ENCODE assay signal across 7 cellular contexts in the genomic region with DNA sequence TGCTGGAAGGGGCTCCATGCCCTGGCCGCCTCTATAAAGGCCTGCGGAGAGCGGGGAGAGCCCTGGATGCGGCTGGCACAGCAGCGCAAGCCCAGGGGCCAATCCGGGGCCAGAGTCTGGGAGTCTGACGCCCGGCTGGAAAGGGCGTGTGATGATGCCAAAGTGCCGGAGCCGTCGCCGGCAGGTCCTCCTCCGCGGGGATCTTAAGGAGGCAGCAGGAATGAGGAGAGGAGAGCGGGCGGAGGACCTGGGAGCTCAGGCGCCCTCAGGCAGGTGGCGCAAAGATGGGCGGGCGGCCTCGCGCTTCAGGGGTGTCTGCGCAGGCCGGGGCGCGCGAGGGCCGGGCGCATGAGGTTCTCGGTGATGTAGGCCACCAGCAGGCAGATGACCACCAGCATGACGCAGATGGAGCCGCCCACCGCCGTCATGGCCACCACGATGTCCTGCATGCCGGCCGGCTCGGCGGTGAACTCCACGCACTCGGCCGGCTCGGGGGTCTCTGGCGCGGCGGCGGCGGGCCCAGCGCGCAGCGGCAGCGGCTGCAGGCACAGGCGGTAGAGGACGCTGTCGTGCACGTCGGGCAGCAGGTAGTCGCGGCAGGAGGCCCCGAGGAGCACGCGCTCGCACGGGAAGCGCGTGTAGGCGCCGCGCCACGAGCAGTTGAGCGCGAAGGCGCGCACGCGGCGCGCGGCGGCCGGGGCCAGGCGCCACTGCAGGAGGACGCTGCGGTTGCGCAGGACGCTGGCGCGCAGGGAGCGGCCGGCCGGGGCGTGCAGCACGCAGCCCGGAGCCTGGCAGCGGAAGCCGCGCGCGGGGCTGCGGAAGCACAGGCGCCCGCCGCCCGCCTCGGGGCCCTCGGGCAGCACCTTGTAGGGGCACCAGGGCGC. TPM values are rescaled to one million over a fixed set of nuclear protein-coding genes. Genes with fewer than 3 reads are reported as not detected.
A peak's percentile ranks its signal among the peaks of the same experiment; 100 is the strongest.
DNase-seq lines count a peak whose midpoint lies in the region; TF ChIP-seq lines count a peak whose summit lies in the region.

No MANE protein-coding gene starts in this region.

- peak; percentile 39 for TF ChIP-seq CTCF in type B pancreatic cell (conservative IDR thresholded peaks at IDR 0.05)

- H3K4me3 Mint-ChIP-seq in type B pancreatic cell = peak overlapping the region; percentile 87

- H3K27ac Mint-ChIP-seq in type B pancreatic cell = peak overlapping the region; percentile 55

- H3K4me1 Mint-ChIP-seq in type B pancreatic cell (ENCODE audit: unreplicated experiment) = no peaks in the 10 kb centered on the region

- H3K9me3 Mint-ChIP-seq in type B pancreatic cell = no peaks in the 10 kb centered on the region

- DNase-seq in GM03348 (ENCODE audit: low spot score) (peak; percentile 81), NCI-H446 (lab: John Stamatoyannopoulos, UW) (peak; percentile 25 to 62), astrocyte of the hippocampus (ENCODE audit: low read depth, low spot score) (peak; percentile 57), iris pigment epithelial cell (ENCODE audit: low read depth) (peak; percentile 47), type B pancreatic cell (ENCODE audit: extremely low spot score, unreplicated experiment) (no peak), GF-D8 (lab: John Stamatoyannopoulos, UW) (no peak), occipital lobe (lab: John Stamatoyannopoulos, UW) (no peak)

- peaks cover 35% of the 10 kb centered on the region for H3K27me3 Mint-ChIP-seq in type B pancreatic cell

- no peaks in the 10 kb centered on the region for H3K36me3 Mint-ChIP-seq in type B pancreatic cell

RNA-seq across cellular contexts. Expression of gene FNDC10, which starts 0.7 kb away (rescaled TPM):
- 8.9 and 9.3 TPM in 2 replicates for total RNA-seq in type B pancreatic cell (ENCODE audit: low replicate concordance)
- 2.7 TPM for total RNA-seq in occipital lobe

RNA-seq across cellular contexts. Expression of gene MIB2, which starts 16.0 kb away (rescaled TPM):
- total RNA-seq in type B pancreatic cell (ENCODE audit: low replicate concordance) (73.6 and 114 TPM in 2 replicates), occipital lobe (43.5 TPM)

RNA-seq across cellular contexts. Expression of gene SSU72, which starts 24.6 kb away (rescaled TPM):
- 117 and 126 TPM in 2 replicates for total RNA-seq in type B pancreatic cell (ENCODE audit: low replicate concordance)
- 32.9 TPM for total RNA-seq in occipital lobe

RNA-seq across cellular contexts. Expression of gene MMP23B, which starts 32.7 kb away (rescaled TPM):
- 2.2 and 6.8 TPM in 2 replicates for total RNA-seq in type B pancreatic cell (ENCODE audit: low replicate concordance)
- total RNA-seq in occipital lobe = 0.31 TPM

RNA-seq across cellular contexts. Expression of gene TMEM240, which starts 58.8 kb away (rescaled TPM):
- total RNA-seq in type B pancreatic cell (ENCODE audit: low replicate concordance) (3.1 and 10.3 TPM in 2 replicates), occipital lobe (18.1 TPM)

Comparison
In these comparisons a context has a peak if more than half of its experiments do, and no peak if none do; other contexts are left out.
1. DNase-seq: peak in GM03348 (single experiment), NCI-H446 (2 of 2), astrocyte of the hippocampus (single experiment) and iris pigment epithelial cell (single experiment); none in type B pancreatic cell (single experiment), GF-D8 (single experiment) and occipital lobe (single experiment).